Comparison of ENCODE assay signal across 1 cellular context in the genomic region with DNA sequence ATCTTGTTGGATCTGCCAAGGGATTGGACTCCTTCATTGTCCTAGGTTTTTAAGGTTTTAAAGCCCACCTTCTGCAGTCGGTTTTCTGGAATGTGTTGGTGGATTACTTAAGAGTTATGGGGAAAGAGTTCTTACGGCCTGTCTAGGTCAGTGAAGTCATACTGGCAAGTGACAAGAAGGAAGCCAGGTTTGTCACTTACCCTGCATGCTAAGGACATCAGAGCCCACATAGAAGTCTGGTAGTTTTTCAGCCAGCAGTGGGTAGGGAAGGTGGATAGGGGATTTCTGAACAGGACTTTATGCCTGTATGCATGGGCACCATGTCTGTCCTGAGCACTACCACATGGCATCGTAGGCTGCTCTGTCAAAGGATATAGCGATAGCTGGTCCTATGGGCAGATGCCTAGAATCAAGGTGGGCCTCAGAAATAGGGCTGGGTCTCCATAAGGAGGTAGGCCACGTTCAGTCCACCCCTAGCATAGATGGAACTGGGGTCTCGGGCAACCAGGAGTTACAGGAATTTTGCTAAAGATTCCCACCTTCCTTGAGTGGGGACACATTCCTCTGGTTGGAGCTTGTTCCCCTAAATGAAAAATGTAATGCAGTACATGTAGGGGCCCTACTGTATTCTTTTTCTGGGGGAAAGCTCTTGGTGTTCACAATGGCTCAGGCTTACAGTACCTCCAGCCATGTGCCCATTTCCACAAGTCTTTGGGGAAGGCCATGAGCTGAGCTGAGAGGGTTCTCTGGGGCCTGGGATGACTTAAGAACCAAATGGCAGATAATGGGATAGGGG.
TF ChIP-seq lines count a peak whose summit lies in the region.

No MANE protein-coding gene starts in this region.

TF ChIP-seq in IMR-90, 13 proteins besides CTCF, POLR2A, EP300 and RAD21:
- TF ChIP-seq NFE2L2 (IDR thresholded peaks at IDR 0.05; ENCODE audit: low read depth, low read length) (no peak), MAZ (IDR thresholded peaks at IDR 0.05; ENCODE audit: borderline replicate concordance, low read depth, low read length) (no peak)
- TF ChIP-seq, protein P1, sequence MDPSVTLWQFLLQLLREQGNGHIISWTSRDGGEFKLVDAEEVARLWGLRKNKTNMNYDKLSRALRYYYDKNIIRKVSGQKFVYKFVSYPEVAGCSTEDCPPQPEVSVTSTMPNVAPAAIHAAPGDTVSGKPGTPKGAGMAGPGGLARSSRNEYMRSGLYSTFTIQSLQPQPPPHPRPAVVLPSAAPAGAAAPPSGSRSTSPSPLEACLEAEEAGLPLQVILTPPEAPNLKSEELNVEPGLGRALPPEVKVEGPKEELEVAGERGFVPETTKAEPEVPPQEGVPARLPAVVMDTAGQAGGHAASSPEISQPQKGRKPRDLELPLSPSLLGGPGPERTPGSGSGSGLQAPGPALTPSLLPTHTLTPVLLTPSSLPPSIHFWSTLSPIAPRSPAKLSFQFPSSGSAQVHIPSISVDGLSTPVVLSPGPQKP (IDR thresholded peaks at IDR 0.05; ENCODE audit: borderline replicate concordance, low read depth, low read length) = no peak
TF ChIP-seq in IMR-90: peak in this region for 0.
